Comparison of ENCODE assay signal across 14 cellular contexts in the genomic region with DNA sequence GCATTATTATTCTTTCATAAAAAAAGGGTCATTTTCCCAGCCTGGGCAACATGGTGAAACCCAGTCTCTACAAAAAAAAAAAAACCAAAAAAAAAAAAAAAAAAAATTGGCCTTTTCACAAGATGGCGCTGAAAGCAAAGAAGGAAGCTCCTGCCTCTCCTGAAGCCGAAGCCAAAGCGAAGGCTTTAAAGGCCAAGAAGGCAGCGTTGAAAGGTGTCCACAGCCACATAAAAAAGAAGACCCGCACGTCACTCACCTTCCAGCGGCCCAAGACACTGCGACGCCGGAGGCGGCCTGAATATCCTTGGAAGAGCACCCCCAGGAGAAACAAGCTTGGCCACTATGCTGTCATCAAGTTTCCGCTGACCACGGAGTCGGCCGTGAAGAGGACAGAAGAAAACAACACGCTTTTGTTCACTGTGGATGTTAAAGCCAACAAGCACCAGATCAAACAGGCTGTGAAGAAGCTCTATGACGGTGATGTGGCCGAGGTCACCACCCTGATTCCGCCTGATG. TPM values are rescaled to one million over a fixed set of nuclear protein-coding genes. Genes with fewer than 3 reads are reported as not detected.
DNase-seq lines count a peak whose midpoint lies in the region; ATAC-seq, FAIRE-seq and TF ChIP-seq lines count a peak whose summit lies in the region.
"Had no signal": no experiment of that assay in that cellular context is flagged by ENCODE, and none has a peak within 500 bp of the region (broad histone marks: within the 10 kb centered on the region; RNA-seq: fewer than 3 reads in every experiment).

No MANE protein-coding gene starts in this region.

- peaks cover 72% of the 10 kb centered on the region for H3K4me1 Mint-ChIP-seq in nephron progenitor cell

- H3K4me3 Mint-ChIP-seq in nephron progenitor cell: peak overlapping the region; percentile 16
- H3K4me3 Mint-ChIP-seq: activated naive CD4-positive, alpha-beta T cell treated with anti-CD3 and anti-CD28 coated beads, Interleukin-2, amount 50 U/mL, for 24 hours; effector memory CD8-positive, alpha-beta T cell had no signal

- no peak for DNase-seq in A549 (ENCODE audit: low read depth in 1 of 2, low spot score in 1 of 2)
- DNase-seq in choroid plexus epithelial cell (ENCODE audit: low read depth): no peak
- no peak for DNase-seq in nephron progenitor cell
- no peak for DNase-seq in SKM-1 treated with dmso at 0.1 percent for 144 hours (lab: John Stamatoyannopoulos, UW; ENCODE audit: unreplicated experiment)
- DNase-seq in LoVo (ENCODE audit: low spot score): no peak
- DNase-seq: activated CD4-positive, alpha-beta T cell treated with anti-CD3 and anti-CD28 coated beads, Interleukin-2, amount 50 U/mL, for 1 hour; CD4-positive, alpha-beta memory T cell; effector memory CD8-positive, alpha-beta T cell; NCI-H2081; SIG-M5 had no signal

- no peak overlapping the region for H3K4me3 ChIP-seq in A549
- H3K4me3 ChIP-seq in choroid plexus epithelial cell (ENCODE audit: low read depth, low read length): no peak overlapping the region
- H3K4me3 ChIP-seq in gastroesophageal sphincter: no peak overlapping the region

- H3K4me1 ChIP-seq in A549: peaks cover 6% of the 10 kb centered on the region; the same call in 1 of the 3 replicates
- peaks cover 0 to 55% (median 10%) of the 10 kb centered on the region in 3 donors for H3K4me1 ChIP-seq in gastroesophageal sphincter

- 80% methylated on average over 19 of the region's 19 CpGs for WGBS in A549 (ENCODE audit: missing lambda C conversion rate)
- WGBS in gastroesophageal sphincter (ENCODE audit: low coverage in 1 of 2), 2 donors: 65 to 74% methylated on average over 17 to 19 of the region's 19 CpGs

- TF ChIP-seq CTCF in A549 (IDR thresholded peaks at IDR 0.05) (peak; percentile 40), choroid plexus epithelial cell (conservative IDR thresholded peaks at IDR 0.05; ENCODE audit: low read depth, low read length) (peak; percentile 15), nephron progenitor cell (IDR thresholded peaks at IDR 0.05) (no peak), gastroesophageal sphincter (IDR thresholded peaks at IDR 0.05) (no peak)

- H3K9me3 Mint-ChIP-seq in nephron progenitor cell: no peaks in the 10 kb centered on the region
- H3K9me3 Mint-ChIP-seq: activated naive CD4-positive, alpha-beta T cell treated with anti-CD3 and anti-CD28 coated beads, Interleukin-2, amount 50 U/mL, for 24 hours; effector memory CD8-positive, alpha-beta T cell had no signal

- H3K9me3 ChIP-seq in A549: no peaks in the 10 kb centered on the region
- no peaks in the 10 kb centered on the region for H3K9me3 ChIP-seq in gastroesophageal sphincter

- H3K36me3 Mint-ChIP-seq in nephron progenitor cell (ENCODE audit: low read depth): peaks cover 3% of the 10 kb centered on the region
- H3K36me3 Mint-ChIP-seq: activated naive CD4-positive, alpha-beta T cell treated with anti-CD3 and anti-CD28 coated beads, Interleukin-2, amount 50 U/mL, for 24 hours had no signal

- H3K27me3 ChIP-seq in gastroesophageal sphincter: no peaks in the 10 kb centered on the region

- peak overlapping the region; percentile 75 for H3K27ac Mint-ChIP-seq in nephron progenitor cell
- H3K27ac Mint-ChIP-seq: activated naive CD4-positive, alpha-beta T cell treated with anti-CD3 and anti-CD28 coated beads, Interleukin-2, amount 50 U/mL, for 24 hours; effector memory CD8-positive, alpha-beta T cell had no signal

- no peak for TF ChIP-seq POLR2A in A549 (IDR thresholded peaks at IDR 0.05; ENCODE audit: low read length)
- TF ChIP-seq POLR2A in gastroesophageal sphincter (IDR thresholded peaks at IDR 0.05): no peak

- POLR2A ChIA-PET in A549 (lab: Yijun Ruan, JAX): interaction anchor here (0.6 to 1.5 kb wide), 3 partner anchors 14 to 342 kb away, joined by 5 read pairs; no protein-coding TSS in a partner anchor

- peak; percentile 45 to 47; a peak in 4 of 5 replicates for TF ChIP-seq RAD21 in A549 (conservative IDR thresholded peaks at IDR 0.05 in 1 of 2, IDR thresholded peaks at IDR 0.05 in 1 of 2)
- peak; percentile 12; the same call in 1 of the 2 replicates for TF ChIP-seq RAD21 in Ishikawa (IDR thresholded peaks at IDR 0.05; ENCODE audit: low read depth)

- H3K27ac ChIP-seq in A549 (no peak overlapping the region), gastroesophageal sphincter (peak overlapping the region in 2 of 4 donors; percentile 40 to 75)

- CTCF ChIA-PET in A549 (lab: Yijun Ruan, JAX): interaction anchor here (0.6 to 1.2 kb wide), 10 partner anchors 15 to 199 kb away, joined by 3 to 4 read pairs (median 3); a partner anchor contains a TSS

- FAIRE-seq in A549 (lab: Jason Lieb, UNC): no peak

- no peak overlapping the region for H3K4me2 ChIP-seq in A549

- H3K27me3 Mint-ChIP-seq in nephron progenitor cell (ENCODE audit: low read depth, poor library complexity): peaks cover 16% of the 10 kb centered on the region
- H3K27me3 Mint-ChIP-seq: activated naive CD4-positive, alpha-beta T cell treated with anti-CD3 and anti-CD28 coated beads, Interleukin-2, amount 50 U/mL, for 24 hours; CD4-positive, alpha-beta memory T cell; effector memory CD8-positive, alpha-beta T cell had no signal

- ATAC-seq in A549 (no peak), GM21717 (IDR thresholded peaks at IDR 0.05; ENCODE audit: unreplicated experiment) (no peak), gastroesophageal sphincter (no peak)
- ATAC-seq: effector memory CD8-positive, alpha-beta T cell had no signal

- TF ChIP-seq EP300 in A549 (IDR thresholded peaks at IDR 0.05) (no peak), Ishikawa (IDR thresholded peaks at IDR 0.05; ENCODE audit: borderline replicate concordance) (no peak), gastroesophageal sphincter (IDR thresholded peaks at IDR 0.05) (no peak)

- H3K36me3 ChIP-seq in gastroesophageal sphincter: no peaks in the 10 kb centered on the region

TF ChIP-seq in A549, 52 proteins besides CTCF, POLR2A, EP300 and RAD21 (continues in another document):
- TF ChIP-seq HOXB5 (CRISPR knock-in tag; IDR thresholded peaks at IDR 0.05): no peak
- TF ChIP-seq, protein P1, sequence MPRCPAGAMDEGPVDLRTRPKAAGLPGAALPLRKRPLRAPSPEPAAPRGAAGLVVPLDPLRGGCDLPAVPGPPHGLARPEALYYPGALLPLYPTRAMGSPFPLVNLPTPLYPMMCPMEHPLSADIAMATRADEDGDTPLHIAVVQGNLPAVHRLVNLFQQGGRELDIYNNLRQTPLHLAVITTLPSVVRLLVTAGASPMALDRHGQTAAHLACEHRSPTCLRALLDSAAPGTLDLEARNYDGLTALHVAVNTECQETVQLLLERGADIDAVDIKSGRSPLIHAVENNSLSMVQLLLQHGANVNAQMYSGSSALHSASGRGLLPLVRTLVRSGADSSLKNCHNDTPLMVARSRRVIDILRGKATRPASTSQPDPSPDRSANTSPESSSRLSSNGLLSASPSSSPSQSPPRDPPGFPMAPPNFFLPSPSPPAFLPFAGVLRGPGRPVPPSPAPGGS (IDR thresholded peaks at IDR 0.05): no peak

TF ChIP-seq in Ishikawa, 13 proteins besides CTCF, POLR2A, EP300 and RAD21:
- no peak for TF ChIP-seq TCF12 (IDR thresholded peaks at IDR 0.05; ENCODE audit: low read depth)
- no peak for TF ChIP-seq ZBTB7A (IDR thresholded peaks at IDR 0.05; ENCODE audit: low read depth)
- TF ChIP-seq TEAD4 (IDR thresholded peaks at IDR 0.05): no peak
- TF ChIP-seq, protein P2, sequence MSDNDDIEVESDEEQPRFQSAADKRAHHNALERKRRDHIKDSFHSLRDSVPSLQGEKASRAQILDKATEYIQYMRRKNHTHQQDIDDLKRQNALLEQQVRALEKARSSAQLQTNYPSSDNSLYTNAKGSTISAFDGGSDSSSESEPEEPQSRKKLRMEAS (IDR thresholded peaks at IDR 0.05): no peak

RNA-seq across cellular contexts. Expression of a gene that starts 4.9 kb away (rescaled TPM):
- polyA plus RNA-seq in A549 (2011; rRNA removed) (25.9 and 36.0 TPM in 2 replicates), A549 (2017; fragmentation: RNase III; extraction: RNeasy Plus Mini Kit Qiagen cat#74134 plus additional on column Dnase treatment) (32.3 to 38.1 TPM (median 36.2 TPM) in 3 replicates)
- polyA plus RNA-seq in A549 (2012; cell fraction: cytosol; rRNA removed): 62.1 and 83.7 TPM in 2 replicates
- 177 and 238 TPM in 2 replicates for polyA plus RNA-seq in A549 (2012; cell fraction: nucleus; rRNA removed)
- polyA minus RNA-seq in A549 (2011; rRNA and poly(A)+ RNA removed): 50.0 and 58.6 TPM in 2 replicates
- total RNA-seq in gastroesophageal sphincter: 10 to 100 TPM; 19.9 to 47.6 (median 24.3) TPM

RNA-seq across cellular contexts. Expression of a gene that starts 10.3 kb away (rescaled TPM):
- 229 and 239 TPM in 2 replicates for polyA plus RNA-seq in A549 (2011; rRNA removed)
- 926 and 1,068 TPM in 2 replicates for polyA plus RNA-seq in A549 (2012; cell fraction: cytosol; rRNA removed)
- polyA plus RNA-seq in A549 (2012; cell fraction: nucleus; rRNA removed): 529 and 596 TPM in 2 replicates
- 301 to 349 TPM (median 339 TPM) in 3 replicates for polyA plus RNA-seq in A549 (2017; fragmentation: RNase III; extraction: RNeasy Plus Mini Kit Qiagen cat#74134 plus additional on column Dnase treatment)
- polyA minus RNA-seq in A549 (2011; rRNA and poly(A)+ RNA removed): 134 and 168 TPM in 2 replicates
- 100 to 1,000 TPM in 3 of 4 donors, 10 to 100 TPM in 1; 61.1 to 169 (median 136) TPM for total RNA-seq in gastroesophageal sphincter

RNA-seq across cellular contexts. Expression of a gene that starts 15.0 kb away (rescaled TPM):
- 15.5 and 17.9 TPM in 2 replicates for polyA plus RNA-seq in A549 (2011; rRNA removed)
- polyA plus RNA-seq in A549 (2012; cell fraction: cytosol; rRNA removed): 40.9 and 56.0 TPM in 2 replicates
- 154 and 183 TPM in 2 replicates for polyA plus RNA-seq in A549 (2012; cell fraction: nucleus; rRNA removed)
- polyA plus RNA-seq in A549 (2017; fragmentation: RNase III; extraction: RNeasy Plus Mini Kit Qiagen cat#74134 plus additional on column Dnase treatment): 31.0 to 38.0 TPM (median 34.2 TPM) in 3 replicates
- 12.0 and 14.1 TPM in 2 replicates for polyA minus RNA-seq in A549 (2011; rRNA and poly(A)+ RNA removed)
- total RNA-seq in gastroesophageal sphincter: 10 to 100 TPM; 11.7 to 25.4 (median 19.9) TPM

RNA-seq across cellular contexts. Expression of a gene that starts 16.4 kb away (rescaled TPM):
- polyA plus RNA-seq in A549 (2011; rRNA removed) (115 and 130 TPM in 2 replicates), A549 (2017; fragmentation: RNase III; extraction: RNeasy Plus Mini Kit Qiagen cat#74134 plus additional on column Dnase treatment) (139 to 144 TPM (median 139 TPM) in 3 replicates)
- 235 and 249 TPM in 2 replicates for polyA plus RNA-seq in A549 (2012; cell fraction: cytosol; rRNA removed)
- polyA plus RNA-seq in A549 (2012; cell fraction: nucleus; rRNA removed): 164 and 216 TPM in 2 replicates
- 56.3 and 61.4 TPM in 2 replicates for polyA minus RNA-seq in A549 (2011; rRNA and poly(A)+ RNA removed)
- 10 to 100 TPM; 47.7 to 93.5 (median 55.8) TPM for total RNA-seq in gastroesophageal sphincter

RNA-seq across cellular contexts. Expression of a gene that starts 34.2 kb away (rescaled TPM):
- polyA plus RNA-seq in A549 (2011; rRNA removed): 8.7 and 8.9 TPM in 2 replicates
- polyA plus RNA-seq in A549 (2012; cell fraction: cytosol; rRNA removed): 25.3 and 30.9 TPM in 2 replicates
- 26.5 and 35.0 TPM in 2 replicates for polyA plus RNA-seq in A549 (2012; cell fraction: nucleus; rRNA removed)
- polyA plus RNA-seq in A549 (2017; fragmentation: RNase III; extraction: RNeasy Plus Mini Kit Qiagen cat#74134 plus additional on column Dnase treatment): 18.1 to 19.3 TPM (median 18.6 TPM) in 3 replicates
- polyA minus RNA-seq in A549 (2011; rRNA and poly(A)+ RNA removed): 5.9 and 9.3 TPM in 2 replicates
- 10 to 100 TPM; 26.0 to 58.8 (median 32.9) TPM for total RNA-seq in gastroesophageal sphincter

Comparison
In these comparisons a context has a peak if more than half of its experiments do, and no peak if none do; other contexts are left out.
1. CTCF ChIP-seq: peak in A549 (single experiment) and choroid plexus epithelial cell (single experiment); none in nephron progenitor cell (single experiment) and gastroesophageal sphincter (0 of 4).